In genomic region chr10:5515948-5516761, GRCh38 we compare ENCODE assay signal across 1 cellular context.
TF ChIP-seq lines count a peak whose summit lies in the region.

No MANE protein-coding gene starts in this region.

TF ChIP-seq in HepG2, 621 proteins besides CTCF, POLR2A, EP300 and RAD21 (continued from another document and continues in another):
- peak; percentile 24; the same call in 1 of the 2 replicates for TF ChIP-seq ZFP91 (CRISPR knock-in tag; IDR thresholded peaks at IDR 0.05; ENCODE audit: borderline replicate concordance)
- TF ChIP-seq SRSF9 (IDR thresholded peaks at IDR 0.05; ENCODE audit: borderline replicate concordance, insufficient read depth, low read depth, low read length, poor library complexity, severe bottlenecking), result no peak
- TF ChIP-seq, protein P1, sequence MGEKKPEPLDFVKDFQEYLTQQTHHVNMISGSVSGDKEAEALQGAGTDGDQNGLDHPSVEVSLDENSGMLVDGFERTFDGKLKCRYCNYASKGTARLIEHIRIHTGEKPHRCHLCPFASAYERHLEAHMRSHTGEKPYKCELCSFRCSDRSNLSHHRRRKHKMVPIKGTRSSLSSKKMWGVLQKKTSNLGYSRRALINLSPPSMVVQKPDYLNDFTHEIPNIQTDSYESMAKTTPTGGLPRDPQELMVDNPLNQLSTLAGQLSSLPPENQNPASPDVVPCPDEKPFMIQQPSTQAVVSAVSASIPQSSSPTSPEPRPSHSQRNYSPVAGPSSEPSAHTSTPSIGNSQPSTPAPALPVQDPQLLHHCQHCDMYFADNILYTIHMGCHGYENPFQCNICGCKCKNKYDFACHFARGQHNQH (CRISPR knock-in tag; IDR thresholded peaks at IDR 0.05), result 0 out of 2 replicates have a peak, but pooled peaks have one; percentile 23
- no peak for TF ChIP-seq ZNF746 (CRISPR knock-in tag; IDR thresholded peaks at IDR 0.05)
- peak; percentile 63; the same call in 1 of the 2 replicates for TF ChIP-seq ARID5B (CRISPR knock-in tag; IDR thresholded peaks at IDR 0.05)
- peak; percentile 64; the same call in 1 of the 2 replicates for TF ChIP-seq CCDC6 (CRISPR knock-in tag; IDR thresholded peaks at IDR 0.05)
- TF ChIP-seq KLF6 (CRISPR knock-in tag; IDR thresholded peaks at IDR 0.05), result no peak
- TF ChIP-seq ZFX (CRISPR knock-in tag; IDR thresholded peaks at IDR 0.05; ENCODE audit: low read depth), result no peak; the same call in 1 of the 2 replicates
- TF ChIP-seq ZNF629 (CRISPR knock-in tag; conservative IDR thresholded peaks at IDR 0.05), result no peak
- TF ChIP-seq HNF1A (IDR thresholded peaks at IDR 0.05; ENCODE audit: low read depth), result 0 out of 2 replicates have a peak, but pooled peaks have one; percentile 19
- peak; percentile 48; the same call in 1 of the 2 replicates for TF ChIP-seq HNF1A (CRISPR knock-in tag; IDR thresholded peaks at IDR 0.05; ENCODE audit: borderline replicate concordance)
- no peak for TF ChIP-seq ELF4 (CRISPR knock-in tag; IDR thresholded peaks at IDR 0.05; ENCODE audit: borderline replicate concordance)
- TF ChIP-seq BRD4 (CRISPR knock-in tag; IDR thresholded peaks at IDR 0.05), result 0 out of 2 replicates have a peak, but pooled peaks have one; percentile 23
- TF ChIP-seq ZBTB46 (CRISPR knock-in tag; IDR thresholded peaks at IDR 0.05; ENCODE audit: borderline replicate concordance), result 0 out of 2 replicates have a peak, but pooled peaks have one; percentile 59
- TF ChIP-seq ZBTB20 (CRISPR knock-in tag; IDR thresholded peaks at IDR 0.05; ENCODE audit: borderline replicate concordance, low read depth), result no peak
- no peak for TF ChIP-seq ZMAT3 (CRISPR knock-in tag; conservative IDR thresholded peaks at IDR 0.05)
- no peak for TF ChIP-seq PAX8 (CRISPR knock-in tag; IDR thresholded peaks at IDR 0.05; ENCODE audit: borderline replicate concordance)
- no peak for TF ChIP-seq GMEB2 (CRISPR knock-in tag; IDR thresholded peaks at IDR 0.05; ENCODE audit: low read depth)
- TF ChIP-seq SIX1 (CRISPR knock-in tag; IDR thresholded peaks at IDR 0.05; ENCODE audit: borderline replicate concordance), result 0 out of 2 replicates have a peak, but pooled peaks have one; percentile 44
- no peak for TF ChIP-seq UBTF (CRISPR knock-in tag; IDR thresholded peaks at IDR 0.05)
- TF ChIP-seq STAG1 (CRISPR knock-in tag; IDR thresholded peaks at IDR 0.05), result peak; percentile 45
- no peak for TF ChIP-seq NR2C2 (CRISPR knock-in tag; IDR thresholded peaks at IDR 0.05; ENCODE audit: borderline replicate concordance)
- TF ChIP-seq ZNF605 (CRISPR knock-in tag; IDR thresholded peaks at IDR 0.05), result 0 out of 2 replicates have a peak, but pooled peaks have one; percentile 11
- peak; percentile 57; the same call in 1 of the 2 replicates for TF ChIP-seq RCOR2 (CRISPR knock-in tag; IDR thresholded peaks at IDR 0.05)
- TF ChIP-seq ZNF501 (CRISPR knock-in tag; IDR thresholded peaks at IDR 0.05), result 0 out of 2 replicates have a peak, but pooled peaks have one; percentile 26
- TF ChIP-seq ZNF564 (CRISPR knock-in tag; IDR thresholded peaks at IDR 0.05), result peak; percentile 45; the same call in 1 of the 2 replicates
- TF ChIP-seq ZNF607 (CRISPR knock-in tag; IDR thresholded peaks at IDR 0.05; ENCODE audit: borderline replicate concordance), result no peak
- peak; percentile 26; the same call in 1 of the 2 replicates for TF ChIP-seq HDAC1 (CRISPR knock-in tag; IDR thresholded peaks at IDR 0.05)
- TF ChIP-seq HDAC2 (CRISPR knock-in tag; IDR thresholded peaks at IDR 0.05), result peak; percentile 56; the same call in 1 of the 2 replicates
- peak; percentile 51; the same call in 1 of the 2 replicates for TF ChIP-seq MIER3 (CRISPR knock-in tag; IDR thresholded peaks at IDR 0.05; ENCODE audit: borderline replicate concordance)
- TF ChIP-seq XRCC5 (optimal IDR thresholded peaks at IDR 0.05; ENCODE audit: low read length), result peak; percentile 23
- no peak for TF ChIP-seq ATF3 (CRISPR knock-in tag; IDR thresholded peaks at IDR 0.05)
- TF ChIP-seq NFIB (CRISPR knock-in tag; IDR thresholded peaks at IDR 0.05; ENCODE audit: borderline replicate concordance), result no peak
- TF ChIP-seq SRSF4 (IDR thresholded peaks at IDR 0.05; ENCODE audit: low read depth, low read length, poor library complexity, severe bottlenecking), result no peak
- TF ChIP-seq MAZ (IDR thresholded peaks at IDR 0.05; ENCODE audit: borderline replicate concordance, low read depth, low read length), result no peak
- no peak for TF ChIP-seq MAZ (CRISPR knock-in tag; IDR thresholded peaks at IDR 0.05; ENCODE audit: low read depth)
- TF ChIP-seq ATF4 (CRISPR knock-in tag; IDR thresholded peaks at IDR 0.05), result no peak
- peak; percentile 9; the same call in 1 of the 2 replicates for TF ChIP-seq FOXK1 (CRISPR knock-in tag; IDR thresholded peaks at IDR 0.05; ENCODE audit: borderline replicate concordance, low read depth)
- TF ChIP-seq ZFP41 (CRISPR knock-in tag; IDR thresholded peaks at IDR 0.05; ENCODE audit: borderline replicate concordance), result no peak
- peak; percentile 19; the same call in 1 of the 2 replicates for TF ChIP-seq HMG20A (CRISPR knock-in tag; IDR thresholded peaks at IDR 0.05; ENCODE audit: borderline replicate concordance)
- no peak for TF ChIP-seq NFRKB (IDR thresholded peaks at IDR 0.05)
- no peak for TF ChIP-seq HMG20B (CRISPR knock-in tag; conservative IDR thresholded peaks at IDR 0.05)
- no peak for TF ChIP-seq XBP1 (CRISPR knock-in tag; IDR thresholded peaks at IDR 0.05)
- TF ChIP-seq ZNF720 (CRISPR knock-in tag; IDR thresholded peaks at IDR 0.05), result no peak
- TF ChIP-seq PITX1 (CRISPR knock-in tag; IDR thresholded peaks at IDR 0.05), result no peak
